Comparison of ENCODE assay signal across 19 cellular contexts in the genomic region with DNA sequence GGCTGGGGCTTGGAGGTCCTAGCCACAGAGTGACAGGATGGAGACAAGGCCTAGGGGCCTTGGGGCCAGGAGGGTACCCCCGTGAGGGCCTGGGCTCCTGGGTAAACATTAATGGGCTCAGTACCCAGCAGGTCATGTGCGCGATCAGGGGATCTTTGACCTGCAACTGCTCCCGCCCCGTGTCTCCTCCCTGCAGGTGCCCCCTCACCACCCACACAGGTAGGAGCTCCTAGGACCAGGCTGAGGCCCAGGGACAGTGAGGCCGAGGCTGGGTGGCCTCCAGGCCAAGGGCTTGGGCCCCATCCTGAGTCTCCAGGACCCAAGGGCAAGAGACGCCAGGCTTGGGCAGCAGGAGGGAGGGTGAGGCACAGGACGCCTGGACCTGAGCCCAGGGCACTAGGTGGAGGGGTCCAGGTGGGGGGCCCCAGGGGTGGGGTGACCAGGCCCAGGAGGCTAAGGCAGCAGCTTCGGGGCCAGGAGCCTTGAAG. TPM values are rescaled to one million over a fixed set of nuclear protein-coding genes. Genes with fewer than 3 reads are reported as not detected.
A peak's percentile ranks its signal among the peaks of the same experiment; 100 is the strongest.
DNase-seq lines count a peak whose midpoint lies in the region; ATAC-seq, FAIRE-seq and TF ChIP-seq lines count a peak whose summit lies in the region.
"Had no signal": no experiment of that assay in that cellular context is flagged by ENCODE, and none has a peak within 500 bp of the region (broad histone marks: within the 10 kb centered on the region; RNA-seq: fewer than 3 reads in every experiment).

A gene (plus strand): TSS at position 182 of the 488 bp plus-strand sequence. CDS start 802 bp downstream, outside the sequence.

- intact Hi-C loops in kidney (cut with DNase I), result loop anchor here (10.0 kb wide), 1 partner anchor 116 kb away; a partner anchor contains a TSS

- H3K9ac ChIP-seq in BLaER1 treated with 17β-estradiol and CSF1 and Interleukin-3, amounts not matched to agents 10 nM and 100 nM, result peak within 1 kb of the TSS in 7 of 11 experiments; percentile 17 to 60 (median 45); a peak in 8 of 22 replicates
- H3K9ac ChIP-seq in NT2/D1 (ENCODE audit: insufficient read length, low read depth) (peak within 1 kb of the TSS; percentile 36), kidney (ENCODE audit: low read length in 2 of 2) (no peak within 1 kb of the TSS)

- H3K27ac ChIP-seq in BLaER1 treated with 17β-estradiol and CSF1 and Interleukin-3, amounts not matched to agents 10 nM and 100 nM, result no peak within 1 kb of the TSS; a peak in 1 of 22 replicates
- H3K27ac ChIP-seq in kidney (ENCODE audit: low read depth in 2 of 2, low read length in 2 of 2), result peak within 1 kb of the TSS; percentile 16 to 51
- H3K27ac ChIP-seq: HL-60 had no signal

- no peak for DNase-seq in NT2/D1 (ENCODE audit: low read depth, low spot score)
- no peak for DNase-seq in kidney
- no peak for DNase-seq in hippocampal formation (lab: John Stamatoyannopoulos, UW)
- DNase-seq in NCI-H446 treated with DMSO at 0.1 percent for 48 hours (lab: John Stamatoyannopoulos, UW), result no peak
- DNase-seq: BE2C; CD4-positive, CD25-positive, alpha-beta regulatory T cell; DMS53; GF-D8; GOT3; HFFc6 had no signal

- no peaks in the 10 kb centered on the region for H3K9me3 ChIP-seq in BLaER1 treated with 17β-estradiol and CSF1 and Interleukin-3, amounts not matched to agents 10 nM and 100 nM (replicated peaks in 1 of 11)
- no peaks in the 10 kb centered on the region for H3K9me3 ChIP-seq in NT2/D1 (ENCODE audit: insufficient read depth, low read length)
- H3K9me3 ChIP-seq in kidney (ENCODE audit: control insufficient read depth in 1 of 2, low read length in 2 of 2), result no peaks in the 10 kb centered on the region
- H3K9me3 ChIP-seq: BE2C, HAP-1 had no signal

- TF ChIP-seq CTCF in kidney (IDR thresholded peaks at IDR 0.05; ENCODE audit: borderline replicate concordance, extremely low read depth, insufficient read depth), result no peak

- H3K4me3 ChIP-seq in BLaER1 treated with 17β-estradiol and CSF1 and Interleukin-3, amounts not matched to agents 10 nM and 100 nM, result no peak within 1 kb of the TSS; a peak in 1 of 20 replicates
- H3K4me3 ChIP-seq in NT2/D1 (ENCODE audit: insufficient read length, low read depth), result no peak within 1 kb of the TSS
- H3K4me3 ChIP-seq in kidney (ENCODE audit: low read length in 2 of 2), result peak within 1 kb of the TSS in 1 of 2 donors; percentile 25
- H3K4me3 ChIP-seq: HAP-1, K562 had no signal

- peaks cover 34 to 77% (median 67%) of the 10 kb centered on the region in 10 experiments for H3K4me1 ChIP-seq in BLaER1 treated with 17β-estradiol and CSF1 and Interleukin-3, amounts not matched to agents 10 nM and 100 nM
- H3K4me1 ChIP-seq in NT2/D1 (ENCODE audit: insufficient read depth, insufficient read length) (peaks cover 45% of the 10 kb centered on the region), kidney (ENCODE audit: control insufficient read depth in 1 of 2, insufficient read depth in 1 of 2, low read depth in 1 of 2, low read length in 2 of 2) (peaks cover 15 to 26% of the 10 kb centered on the region in 2 donors)
- H3K4me1 ChIP-seq: HAP-1 had no signal

- no peaks in the 10 kb centered on the region for H3K36me3 ChIP-seq in BLaER1 treated with 17β-estradiol and CSF1 and Interleukin-3, amounts not matched to agents 10 nM and 100 nM
- H3K36me3 ChIP-seq in NT2/D1 (ENCODE audit: insufficient read depth, insufficient read length, low read length), result peaks cover 3% of the 10 kb centered on the region
- H3K36me3 ChIP-seq in kidney (ENCODE audit: control insufficient read depth in 1 of 2, insufficient read depth in 2 of 2, low read length in 2 of 2), result no peaks in the 10 kb centered on the region
- H3K36me3 ChIP-seq: BE2C, HAP-1 had no signal

- H4K20me1 ChIP-seq in BLaER1 treated with 17β-estradiol and CSF1 and Interleukin-3, amounts not matched to agents 10 nM and 100 nM, result peaks cover 0 to 17% (median 13%) of the 10 kb centered on the region in 11 experiments; a peak in 18 of 22 replicates

- H3K4me2 ChIP-seq in BLaER1 treated with 17β-estradiol and CSF1 and Interleukin-3, amounts not matched to agents 10 nM and 100 nM, result peak within 1 kb of the TSS in 10 of 11 experiments; percentile 29 to 85 (median 70); a peak in 20 of 22 replicates

- ATAC-seq in HG03378 (IDR thresholded peaks at IDR 0.05; ENCODE audit: unreplicated experiment), result no peak
- ATAC-seq in GM18861 (IDR thresholded peaks at IDR 0.05; ENCODE audit: unreplicated experiment), result no peak
- ATAC-seq: K562 had no signal

- FAIRE-seq in kidney (lab: Jason Lieb, UNC), result no peak
- FAIRE-seq: A204.1, GM19239, K562 had no signal

- no peaks in the 10 kb centered on the region for H3K27me3 ChIP-seq in BLaER1 treated with 17β-estradiol and CSF1 and Interleukin-3, amounts not matched to agents 10 nM and 100 nM
- H3K27me3 ChIP-seq in NT2/D1 (ENCODE audit: insufficient read depth, insufficient read length), result no peaks in the 10 kb centered on the region
- H3K27me3 ChIP-seq: BE2C had no signal

RNA-seq across cellular contexts. Expression of the gene that starts here (rescaled TPM):
- total RNA-seq in kidney, result 0.13 TPM
- polyA plus RNA-seq in kidney (ENCODE audit: insufficient read depth, low read depth, low replicate concordance), result 36.0 TPM
- total RNA-seq: CD4-positive, CD25-positive, alpha-beta regulatory T cell; HFFc6; K562 had no signal
- polyA plus RNA-seq: AG04450; CD4-positive, CD25-positive, alpha-beta regulatory T cell; K562 had no signal

Comparison
In these comparisons a context has a peak if more than half of its experiments do, and no peak if none do; other contexts are left out.
1. H3K27ac ChIP-seq: peak in kidney (2 of 2); none in BLaER1 treated with 17β-estradiol and CSF1 and Interleukin-3, amounts not matched to agents 10 nM and 100 nM (0 of 11).
2. H3K9ac ChIP-seq: peak in BLaER1 treated with 17β-estradiol and CSF1 and Interleukin-3, amounts not matched to agents 10 nM and 100 nM (7 of 11) and NT2/D1 (single experiment); none in kidney (0 of 2).